In the genomic region with DNA sequence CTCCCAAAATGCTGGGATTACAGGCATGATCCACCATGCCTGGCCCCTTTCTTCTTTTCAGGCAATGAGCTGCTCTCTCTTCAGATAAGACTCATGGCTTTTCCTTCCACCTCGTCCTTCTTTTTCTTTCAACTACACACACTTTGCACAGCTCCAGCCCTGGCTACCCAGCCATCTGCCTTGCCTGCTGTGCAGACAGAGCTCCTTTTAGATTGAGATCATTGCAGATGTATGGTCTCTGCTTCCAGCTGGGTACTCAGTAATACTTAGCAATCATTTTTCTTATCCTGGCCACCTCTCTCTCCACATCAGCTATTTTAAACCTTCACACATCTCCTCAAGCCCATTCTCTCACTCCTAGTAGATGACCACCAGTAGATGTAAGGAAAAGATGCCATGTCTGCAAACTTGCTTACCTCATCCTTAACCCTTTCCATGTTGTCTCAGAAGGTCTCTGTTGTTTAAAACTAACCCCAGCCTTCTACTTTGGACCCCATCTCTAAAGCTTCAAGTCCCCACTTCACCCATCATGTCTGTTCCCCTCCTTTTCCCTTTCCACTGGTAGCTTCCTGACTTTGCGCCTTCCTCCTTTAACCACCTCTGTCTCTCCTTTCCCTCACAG, we compare ENCODE assay signal across 13 cellular contexts. TPM values are rescaled to one million over a fixed set of nuclear protein-coding genes. Genes with fewer than 3 reads are reported as not detected.
DNase-seq lines count a peak whose midpoint lies in the region; TF ChIP-seq lines count a peak whose summit lies in the region.
"Had no signal": no experiment of that assay in that cellular context is flagged by ENCODE, and none has a peak within 500 bp of the region (broad histone marks: within the 10 kb centered on the region; RNA-seq: fewer than 3 reads in every experiment).

No MANE protein-coding gene starts in this region.

- peaks cover 24% of the 10 kb centered on the region for H3K4me1 ChIP-seq in prostate gland (replicated peaks)

- no peaks in the 10 kb centered on the region for H3K27me3 ChIP-seq in prostate gland (replicated peaks; ENCODE audit: insufficient read depth)

- H3K9me3 ChIP-seq in prostate gland, result no peaks in the 10 kb centered on the region
- H3K9me3 ChIP-seq: A549, BLaER1 had no signal

- no peaks in the 10 kb centered on the region for H3K9me3 Mint-ChIP-seq in activated CD4-positive, alpha-beta memory T cell treated with anti-CD3 and anti-CD28 coated beads for 36 hours

- CTCF ChIA-PET in activated CD4-positive, alpha-beta memory T cell treated with anti-CD3 and anti-CD28 coated beads for 36 hours (lab: Charles Lee), result interaction anchor here (0.6 kb wide), 2 partner anchors 24 to 64 kb away, joined by 3 read pairs; no protein-coding TSS in a partner anchor

- intact Hi-C loops in prostate gland (cut with DNase I), result no loop called here
- intact Hi-C loops in activated CD4-positive, alpha-beta memory T cell treated with anti-CD3 and anti-CD28 coated beads for 36 hours (cut with micrococcal nuclease), result no loop called here

- DNase-seq in DMS 273 treated with DMSO at 0.1 percent for 48 hours (lab: John Stamatoyannopoulos, UW) (peak; percentile 20), prostate gland (ENCODE audit: low spot score) (no peak), NCI-H1930 (lab: John Stamatoyannopoulos, UW) (no peak), NCI-H69 (lab: John Stamatoyannopoulos, UW) (no peak)
- DNase-seq in activated CD4-positive, alpha-beta memory T cell treated with anti-CD3 and anti-CD28 coated beads for 36 hours, result no peak
- DNase-seq: CD4-positive, CD25-positive, alpha-beta regulatory T cell; DMS79; GM23248 had no signal

- H3K27ac ChIP-seq in C4-2B (peak overlapping the region; percentile 29; the same call in 1 of the 2 replicates), VCaP (peak overlapping the region; percentile 83), prostate gland (peak overlapping the region; percentile 4 to 68)
- H3K27ac ChIP-seq: A549, BLaER1, GM23248 had no signal

- no peak for TF ChIP-seq POLR2A in prostate gland (IDR thresholded peaks at IDR 0.05)

- TF ChIP-seq CTCF in C4-2B (conservative IDR thresholded peaks at IDR 0.05) (no peak), VCaP (conservative IDR thresholded peaks at IDR 0.05) (no peak), prostate gland (IDR thresholded peaks at IDR 0.05) (no peak)

- no peak overlapping the region for H3K27ac Mint-ChIP-seq in activated CD4-positive, alpha-beta memory T cell treated with anti-CD3 and anti-CD28 coated beads for 36 hours
- H3K27ac Mint-ChIP-seq: CD4-positive, CD25-positive, alpha-beta regulatory T cell had no signal

- POLR2A ChIA-PET in activated CD4-positive, alpha-beta memory T cell treated with anti-CD3 and anti-CD28 coated beads for 36 hours (lab: Charles Lee), result no interaction called here

- H3K36me3 ChIP-seq in prostate gland, result no peaks in the 10 kb centered on the region
- H3K36me3 ChIP-seq: BLaER1 had no signal

- H3K4me1 Mint-ChIP-seq in activated CD4-positive, alpha-beta memory T cell treated with anti-CD3 and anti-CD28 coated beads for 36 hours (ENCODE audit: low read depth), result peaks cover 36% of the 10 kb centered on the region

- peaks cover 4% of the 10 kb centered on the region for H3K36me3 Mint-ChIP-seq in activated CD4-positive, alpha-beta memory T cell treated with anti-CD3 and anti-CD28 coated beads for 36 hours

- H3K27me3 Mint-ChIP-seq in activated CD4-positive, alpha-beta memory T cell treated with anti-CD3 and anti-CD28 coated beads for 36 hours, result no peaks in the 10 kb centered on the region
- H3K27me3 Mint-ChIP-seq: CD4-positive, CD25-positive, alpha-beta regulatory T cell had no signal

- H3K4me3 ChIP-seq in prostate gland, result no peak overlapping the region
- H3K4me3 ChIP-seq: A549, BLaER1, GM12878, GM23248 had no signal

- no peak overlapping the region for H3K4me3 Mint-ChIP-seq in activated CD4-positive, alpha-beta memory T cell treated with anti-CD3 and anti-CD28 coated beads for 36 hours
- H3K4me3 Mint-ChIP-seq: CD4-positive, CD25-positive, alpha-beta regulatory T cell had no signal

- WGBS in prostate gland, result 90% methylated on average over 2 of the region's 2 CpGs

RNA-seq across cellular contexts. Expression of gene RAB4A, which starts 7.3 kb away (rescaled TPM):
- 100 to 1,000 TPM in 1 of 2 donors, 10 to 100 TPM in 1; 53.6 to 106 TPM for total RNA-seq in prostate gland
- 10 to 100 TPM; 22.9 to 25.9 TPM for total RNA-seq in activated CD4-positive, alpha-beta memory T cell treated with anti-CD3 and anti-CD28 coated beads for 36 hours

Comparison
In these comparisons a context has a peak if more than half of its experiments do, and no peak if none do; other contexts are left out.
1. H3K27ac ChIP-seq: peak in every context shown above with its lines; median percentile 83 in VCaP; 36 in prostate gland; 29 in C4-2B.